In the genomic region with DNA sequence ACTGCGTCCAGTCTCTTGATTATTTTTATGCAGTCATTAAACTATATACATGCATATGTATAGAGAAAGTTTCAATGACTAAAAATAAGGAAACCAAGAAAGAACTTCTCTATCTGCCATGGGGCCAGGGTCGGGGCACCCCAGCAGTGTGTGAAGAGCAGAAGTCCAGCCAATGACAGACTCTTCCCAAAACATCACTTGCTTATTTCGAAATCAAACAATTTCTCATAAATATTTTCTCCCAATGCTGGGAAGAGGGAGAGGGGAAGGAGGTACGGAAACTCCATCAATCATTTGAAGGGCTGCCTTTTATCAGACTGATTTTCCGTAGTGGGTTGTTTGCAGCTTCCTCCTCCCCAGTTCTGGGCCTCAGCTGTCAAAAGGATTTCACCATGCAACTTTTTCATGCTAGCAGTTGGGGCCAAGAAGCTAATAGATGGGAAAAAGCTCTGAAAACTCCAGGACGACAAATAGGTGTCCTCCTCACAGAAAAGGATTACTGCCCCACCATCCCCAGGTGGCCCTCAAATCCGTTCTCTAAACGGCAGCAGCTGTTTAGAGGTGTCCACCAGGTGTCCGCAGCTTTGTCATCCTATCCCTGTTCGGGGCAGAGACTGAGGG, we compare ENCODE assay signal across 8 cellular contexts. TPM values are rescaled to one million over a fixed set of nuclear protein-coding genes. Genes with fewer than 3 reads are reported as not detected.
A peak's percentile ranks its signal among the peaks of the same experiment; 100 is the strongest.
DNase-seq lines count a peak whose midpoint lies in the region; ATAC-seq and TF ChIP-seq lines count a peak whose summit lies in the region.

No MANE protein-coding gene starts in this region.

- H2AFZ ChIP-seq in SK-N-SH (ENCODE audit: low read depth) = peak overlapping the region; percentile 94

- H3K27me3 ChIP-seq in SK-N-SH (ENCODE audit: insufficient read depth) = no peaks in the 10 kb centered on the region

- intact Hi-C loops in sciatic nerve (cut with DNase I) = no loop called here

- no peaks in the 10 kb centered on the region for H3K9me3 ChIP-seq in SK-N-SH

- peaks cover 36% of the 10 kb centered on the region for H3K4me1 Mint-ChIP-seq in activated CD4-positive, alpha-beta T cell treated with anti-CD3 and anti-CD28 coated beads, Interleukin-2, amount 10 ng/mL, durations not matched to agents 7 days and 5 days

- peak; percentile 32; the same call in 1 of the 2 replicates for TF ChIP-seq CTCF in SK-N-SH (IDR thresholded peaks at IDR 0.05)
- no peak for TF ChIP-seq CTCF in fibroblast of pulmonary artery (IDR thresholded peaks at IDR 0.05; ENCODE audit: low read length, missing control alignments)

- no peaks in the 10 kb centered on the region for H4K20me1 ChIP-seq in SK-N-SH (ENCODE audit: insufficient read depth)

- H3K4me1 ChIP-seq in SK-N-SH (ENCODE audit: control insufficient read depth in 1 of 2, insufficient read depth in 2 of 2, low read depth in 1 of 2, low read length in 1 of 2) = peaks cover 13 to 16% of the 10 kb centered on the region in 2 experiments; a peak in 3 of 4 replicates

- H3K9me3 Mint-ChIP-seq in activated CD4-positive, alpha-beta T cell treated with anti-CD3 and anti-CD28 coated beads, Interleukin-2, amount 10 ng/mL, durations not matched to agents 7 days and 5 days = no peaks in the 10 kb centered on the region

- no peak for TF ChIP-seq EP300 in SK-N-SH (IDR thresholded peaks at IDR 0.05; ENCODE audit: borderline replicate concordance in 1 of 2, low read depth in 1 of 2, low read length in 1 of 2)

- peak overlapping the region; percentile 99 for H3K9ac ChIP-seq in SK-N-SH

- H3K79me2 ChIP-seq in SK-N-SH (ENCODE audit: insufficient read depth) = peaks cover 35% of the 10 kb centered on the region

- H3K27ac Mint-ChIP-seq in activated CD4-positive, alpha-beta T cell treated with anti-CD3 and anti-CD28 coated beads, Interleukin-2, amount 10 ng/mL, durations not matched to agents 7 days and 5 days = peak overlapping the region; percentile 80

- no peak for TF ChIP-seq RAD21 in SK-N-SH (IDR thresholded peaks at IDR 0.05; ENCODE audit: low read length)

- H3K27me3 Mint-ChIP-seq in activated CD4-positive, alpha-beta T cell treated with anti-CD3 and anti-CD28 coated beads, Interleukin-2, amount 10 ng/mL, durations not matched to agents 7 days and 5 days = no peaks in the 10 kb centered on the region

- peak overlapping the region; percentile 65 to 92 for H3K27ac ChIP-seq in SK-N-SH (ENCODE audit: low read depth in 2 of 2, low read length in 1 of 2)

- H3K36me3 ChIP-seq in SK-N-SH (replicated peaks in 1 of 2; ENCODE audit: control insufficient read depth in 1 of 2, insufficient read depth in 2 of 2, low read length in 1 of 2) = peaks cover 4 to 22% of the 10 kb centered on the region in 2 experiments

- peak; percentile 64 for ATAC-seq in sciatic nerve
- ATAC-seq in HG02884 (IDR thresholded peaks at IDR 0.05; ENCODE audit: unreplicated experiment) = no peak
- no peak for ATAC-seq in HG02610 (IDR thresholded peaks at IDR 0.05; ENCODE audit: unreplicated experiment)

- DNase-seq in activated CD4-positive, alpha-beta T cell treated with anti-CD3 and anti-CD28 coated beads, Interleukin-2, amount 10 ng/mL, durations not matched to agents 7 days and 5 days = no peak
- DNase-seq in activated CD4-positive, alpha-beta T cell treated with anti-CD3 and anti-CD28 coated beads for 1 hour = no peak
- DNase-seq in SK-N-SH = no peak
- DNase-seq in fibroblast of pulmonary artery (ENCODE audit: low read depth) = peak; percentile 73
- DNase-seq in sciatic nerve (ENCODE audit: low spot score) = no peak
- no peak for DNase-seq in GOT3 (lab: John Stamatoyannopoulos, UW)

- H3K4me2 ChIP-seq in SK-N-SH = peak overlapping the region; percentile 91

- CTCF ChIA-PET in activated CD4-positive, alpha-beta T cell treated with anti-CD3 and anti-CD28 coated beads, Interleukin-2, amount 10 ng/mL, durations not matched to agents 7 days and 5 days (lab: Charles Lee) = interaction anchor here (0.6 to 1.4 kb wide), 7 partner anchors 10 to 119 kb away, joined by 3 to 6 read pairs (median 3); partner anchors contain the start of genes CDK9 and SH2D3C
- CTCF ChIA-PET in SK-N-SH (lab: Yijun Ruan, JAX) = interaction anchor here (0.6 to 2.0 kb wide), 8 partner anchors 10 to 194 kb away, joined by 3 to 12 read pairs (median 4); no protein-coding TSS in a partner anchor

- WGBS in SK-N-SH (ENCODE audit: low lambda C conversion rate) = 43% methylated on average over 10 of the region's 10 CpGs

- peaks cover 7% of the 10 kb centered on the region for H3K36me3 Mint-ChIP-seq in activated CD4-positive, alpha-beta T cell treated with anti-CD3 and anti-CD28 coated beads, Interleukin-2, amount 10 ng/mL, durations not matched to agents 7 days and 5 days (ENCODE audit: low read depth)

- peak overlapping the region; percentile 47 to 64 for H3K4me3 ChIP-seq in SK-N-SH (ENCODE audit: low read depth in 2 of 2, low read length in 1 of 2)
- H3K4me3 ChIP-seq in fibroblast of pulmonary artery (replicated peaks; ENCODE audit: low read depth, low read length) = peak overlapping the region; percentile 88

- H3K9me2 ChIP-seq in SK-N-SH = no peaks in the 10 kb centered on the region

- H3K4me3 Mint-ChIP-seq in activated CD4-positive, alpha-beta T cell treated with anti-CD3 and anti-CD28 coated beads, Interleukin-2, amount 10 ng/mL, durations not matched to agents 7 days and 5 days = peak overlapping the region; percentile 92

- peaks cover 16% of the 10 kb centered on the region for H3F3A ChIP-seq in SK-N-SH (replicated peaks; ENCODE audit: insufficient read depth)

- POLR2A ChIA-PET in activated CD4-positive, alpha-beta T cell treated with anti-CD3 and anti-CD28 coated beads, Interleukin-2, amount 10 ng/mL, durations not matched to agents 7 days and 5 days (lab: Charles Lee) = interaction anchor here (0.6 kb wide), 1 partner anchor 9 kb away, joined by 8 read pairs; no protein-coding TSS in a partner anchor
- POLR2A ChIA-PET in SK-N-SH (lab: Yijun Ruan, JAX) = interaction anchor here (0.6 to 2.0 kb wide), 3 partner anchors 10 to 234 kb away, joined by 3 to 10 read pairs (median 4); no protein-coding TSS in a partner anchor

TF ChIP-seq in SK-N-SH, 30 proteins besides CTCF, POLR2A, EP300 and RAD21:
- peak; percentile 28; the same call in 1 of the 2 replicates for TF ChIP-seq SMC3 (IDR thresholded peaks at IDR 0.05; ENCODE audit: low read depth, low read length)
- no peak for TF ChIP-seq USF2 (IDR thresholded peaks at IDR 0.05; ENCODE audit: borderline replicate concordance, low read depth, low read length)

RNA-seq across cellular contexts. Expression of gene FPGS, which starts 0.6 kb away (rescaled TPM):
- 10 to 100 TPM; 66.7 to 78.1 TPM for total RNA-seq in activated CD4-positive, alpha-beta T cell treated with anti-CD3 and anti-CD28 coated beads, Interleukin-2, amount 10 ng/mL, durations not matched to agents 7 days and 5 days
- 82.3 and 82.7 TPM in 2 replicates for polyA plus RNA-seq in SK-N-SH (2012; rRNA removed)
- 32.6 and 51.9 TPM in 2 replicates for polyA plus RNA-seq in SK-N-SH (2012; cell fraction: cytosol; rRNA removed)
- polyA plus RNA-seq in SK-N-SH (2012; cell fraction: nucleus; rRNA removed) = 183 and 238 TPM in 2 replicates
- 69.7 TPM for total RNA-seq in sciatic nerve

RNA-seq across cellular contexts. Expression of gene CDK9, which starts 16.2 kb away (rescaled TPM):
- 100 to 1,000 TPM in 1 of 2 experiments, 10 to 100 TPM in 1; 99.4 to 110 TPM for total RNA-seq in activated CD4-positive, alpha-beta T cell treated with anti-CD3 and anti-CD28 coated beads, Interleukin-2, amount 10 ng/mL, durations not matched to agents 7 days and 5 days
- polyA plus RNA-seq in SK-N-SH (2012; rRNA removed) = 82.7 and 108 TPM in 2 replicates
- polyA plus RNA-seq in SK-N-SH (2012; cell fraction: cytosol; rRNA removed) = 55.0 and 77.8 TPM in 2 replicates
- polyA plus RNA-seq in SK-N-SH (2012; cell fraction: nucleus; rRNA removed) = 210 and 240 TPM in 2 replicates
- total RNA-seq in sciatic nerve = 127 TPM

RNA-seq across cellular contexts. Expression of gene SH2D3C, which starts 23.6 kb away (rescaled TPM):
- 10 to 100 TPM; 67.9 to 71.4 TPM for total RNA-seq in activated CD4-positive, alpha-beta T cell treated with anti-CD3 and anti-CD28 coated beads, Interleukin-2, amount 10 ng/mL, durations not matched to agents 7 days and 5 days
- 0.15 and 0.52 TPM in 2 replicates for polyA plus RNA-seq in SK-N-SH (2012; rRNA removed)
- 0.14 and 0.34 TPM in 2 replicates for polyA plus RNA-seq in SK-N-SH (2012; cell fraction: cytosol; rRNA removed)
- polyA plus RNA-seq in SK-N-SH (2012; cell fraction: nucleus; rRNA removed) = 0.30 and 0.31 TPM in 2 replicates
- total RNA-seq in sciatic nerve = 22.6 TPM

RNA-seq across cellular contexts. Expression of gene ENG, which starts 52.4 kb away (rescaled TPM):
- 10 to 100 TPM; 17.2 to 17.3 TPM for total RNA-seq in activated CD4-positive, alpha-beta T cell treated with anti-CD3 and anti-CD28 coated beads, Interleukin-2, amount 10 ng/mL, durations not matched to agents 7 days and 5 days
- 8.8 and 18.8 TPM in 2 replicates for polyA plus RNA-seq in SK-N-SH (2012; rRNA removed)
- 8.8 and 16.2 TPM in 2 replicates for polyA plus RNA-seq in SK-N-SH (2012; cell fraction: cytosol; rRNA removed)
- polyA plus RNA-seq in SK-N-SH (2012; cell fraction: nucleus; rRNA removed) = 25.8 and 27.5 TPM in 2 replicates
- 285 TPM for total RNA-seq in sciatic nerve
